ENCODE assay signal across 17 cellular contexts in the genomic region with DNA sequence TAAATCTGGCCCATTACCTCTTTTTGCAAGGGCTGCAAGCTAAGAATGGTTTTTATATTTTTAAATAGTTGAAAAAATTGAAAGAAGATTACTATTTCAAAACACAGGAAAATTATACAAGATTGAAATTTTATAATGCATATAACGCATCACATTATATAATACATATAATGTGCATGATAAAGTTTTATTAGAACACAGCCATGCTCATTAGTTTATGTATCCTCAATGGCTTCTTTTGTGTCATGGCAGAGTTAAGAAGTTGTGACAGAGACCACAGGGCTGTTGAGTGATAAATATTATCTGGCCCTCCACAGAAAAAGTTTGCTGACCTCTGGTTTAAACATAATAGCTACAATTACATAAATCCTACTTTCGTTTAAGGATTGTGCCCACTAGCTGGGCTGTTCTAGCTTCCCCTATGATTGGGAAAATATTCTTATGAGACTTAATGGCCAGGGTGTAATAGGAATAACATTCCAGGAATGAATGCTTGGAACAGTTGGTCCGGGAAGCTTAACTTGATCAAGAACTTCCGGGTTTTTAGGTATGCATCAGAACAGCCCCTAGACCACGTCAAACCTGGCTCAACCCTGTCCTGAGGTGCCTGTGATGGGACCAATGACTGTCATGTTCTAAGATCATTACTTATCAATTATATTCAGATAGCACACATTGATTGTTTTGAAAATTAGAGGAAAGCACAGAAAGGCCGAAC.
DNase-seq lines count a peak whose midpoint lies in the region; ATAC-seq and TF ChIP-seq lines count a peak whose summit lies in the region.
"Had no signal": no experiment of that assay in that cellular context is flagged by ENCODE, and none has a peak within 500 bp of the region (broad histone marks: within the 10 kb centered on the region; RNA-seq: fewer than 3 reads in every experiment).

No MANE protein-coding gene starts in this region.

- peak overlapping the region; percentile 51 for H3K27ac Mint-ChIP-seq in chondrocyte (ENCODE audit: unreplicated experiment)
- peak overlapping the region; percentile 83 for H3K27ac Mint-ChIP-seq in nephron progenitor cell
- H3K27ac Mint-ChIP-seq: B cell had no signal

- H3K27me3 Mint-ChIP-seq in chondrocyte (ENCODE audit: low read depth) (no peaks in the 10 kb centered on the region), nephron progenitor cell (ENCODE audit: low read depth, poor library complexity) (no peaks in the 10 kb centered on the region)
- H3K27me3 Mint-ChIP-seq: B cell had no signal

- H3K36me3 Mint-ChIP-seq in chondrocyte (ENCODE audit: low read depth) (no peaks in the 10 kb centered on the region), nephron progenitor cell (ENCODE audit: low read depth) (no peaks in the 10 kb centered on the region)

- H3K9me3 Mint-ChIP-seq in chondrocyte (ENCODE audit: low read depth) (no peaks in the 10 kb centered on the region), nephron progenitor cell (no peaks in the 10 kb centered on the region)

- ATAC-seq in sciatic nerve = no peak

- H3K4me1 Mint-ChIP-seq in chondrocyte (ENCODE audit: low read depth) (peaks cover 13% of the 10 kb centered on the region), nephron progenitor cell (peaks cover 56% of the 10 kb centered on the region)
- H3K4me1 Mint-ChIP-seq: B cell had no signal

- TF ChIP-seq CTCF in chondrocyte (IDR thresholded peaks at IDR 0.05) (no peak), nephron progenitor cell (IDR thresholded peaks at IDR 0.05) (no peak)

- peak; percentile 43 for DNase-seq in GM03348 (ENCODE audit: low spot score)
- no peak for DNase-seq in chondrocyte (ENCODE audit: low spot score)
- DNase-seq in nephron progenitor cell = no peak
- DNase-seq in sciatic nerve (ENCODE audit: low spot score) = no peak
- DNase-seq in COLO829 (ENCODE audit: low spot score) = no peak
- DNase-seq in NCI-H1048 (lab: John Stamatoyannopoulos, UW) = no peak
- no peak for DNase-seq in activated CD8-positive, alpha-beta memory T cell treated with anti-CD3 and anti-CD28 coated beads, Interleukin-2, amount 50 U/mL, for 4 hours
- DNase-seq: COR-L47, Karpas-422, MG63, NCI-H1092, NCI-H1436 treated with DMSO at 0.1 percent for 48 hours, NCI-H2029, NCI-H345, NCI-H526, Peyer's patch had no signal

- H3K4me3 Mint-ChIP-seq in chondrocyte (ENCODE audit: unreplicated experiment) (no peak overlapping the region), nephron progenitor cell (no peak overlapping the region)
- H3K4me3 Mint-ChIP-seq: B cell had no signal

- intact Hi-C loops in sciatic nerve (cut with DNase I) = no loop called here
